Comparison of ENCODE assay signal across 11 cellular contexts in genomic region chr6:5783584-5784089, GRCh38.
"Had no signal": no experiment of that assay in that cellular context is flagged by ENCODE, and none has a peak within 500 bp of the region (broad histone marks: within the 10 kb centered on the region; RNA-seq: fewer than 3 reads in every experiment).

No MANE protein-coding gene starts in this region.

- ATAC-seq: gastroesophageal sphincter; left lobe of liver; natural killer cell treated with Interleukin-12 subunit alpha and Interleukin-12 subunit beta and Interleukin-15 and Interleukin-18, amount 100 ng/mL, for 72 hours had no signal

- H3K36me3 Mint-ChIP-seq: natural killer cell treated with Interleukin-12 subunit alpha and Interleukin-12 subunit beta and Interleukin-15 and Interleukin-18, amount 100 ng/mL, for 72 hours had no signal

- H3K27ac Mint-ChIP-seq: activated naive CD4-positive, alpha-beta T cell treated with anti-CD3 and anti-CD28 coated beads for 36 hours; memory B cell; natural killer cell treated with Interleukin-12 subunit alpha and Interleukin-12 subunit beta and Interleukin-15 and Interleukin-18, amount 100 ng/mL, for 72 hours had no signal

- H3K4me3 ChIP-seq: breast epithelium, gastroesophageal sphincter, smooth muscle cell had no signal

- H3K27ac ChIP-seq: ascending aorta, breast epithelium, gastroesophageal sphincter, thoracic aorta had no signal

- H3K4me1 ChIP-seq: ascending aorta, breast epithelium had no signal

- H3K4me3 Mint-ChIP-seq: activated naive CD4-positive, alpha-beta T cell treated with anti-CD3 and anti-CD28 coated beads for 36 hours; memory B cell; natural killer cell treated with Interleukin-12 subunit alpha and Interleukin-12 subunit beta and Interleukin-15 and Interleukin-18, amount 100 ng/mL, for 72 hours had no signal

- H3K9me3 Mint-ChIP-seq: activated naive CD4-positive, alpha-beta T cell treated with anti-CD3 and anti-CD28 coated beads for 36 hours; memory B cell; natural killer cell treated with Interleukin-12 subunit alpha and Interleukin-12 subunit beta and Interleukin-15 and Interleukin-18, amount 100 ng/mL, for 72 hours had no signal

- H3K27me3 ChIP-seq: ascending aorta, breast epithelium, gastroesophageal sphincter had no signal

- H3K36me3 ChIP-seq: ascending aorta, breast epithelium, gastroesophageal sphincter, thoracic aorta had no signal

- DNase-seq: activated CD4-positive, CD25-positive, alpha-beta regulatory T cell treated with anti-CD3 and anti-CD28 coated beads, Interleukin-2, amount 50 U/mL, for 72 hours; activated naive CD4-positive, alpha-beta T cell treated with anti-CD3 and anti-CD28 coated beads for 36 hours; T-helper 9 cell had no signal

- H3K27me3 Mint-ChIP-seq: memory B cell had no signal

- H3K9me3 ChIP-seq: ascending aorta, gastroesophageal sphincter, thoracic aorta had no signal
